Comparison of ENCODE assay signal across 1 cellular context in the genomic region with DNA sequence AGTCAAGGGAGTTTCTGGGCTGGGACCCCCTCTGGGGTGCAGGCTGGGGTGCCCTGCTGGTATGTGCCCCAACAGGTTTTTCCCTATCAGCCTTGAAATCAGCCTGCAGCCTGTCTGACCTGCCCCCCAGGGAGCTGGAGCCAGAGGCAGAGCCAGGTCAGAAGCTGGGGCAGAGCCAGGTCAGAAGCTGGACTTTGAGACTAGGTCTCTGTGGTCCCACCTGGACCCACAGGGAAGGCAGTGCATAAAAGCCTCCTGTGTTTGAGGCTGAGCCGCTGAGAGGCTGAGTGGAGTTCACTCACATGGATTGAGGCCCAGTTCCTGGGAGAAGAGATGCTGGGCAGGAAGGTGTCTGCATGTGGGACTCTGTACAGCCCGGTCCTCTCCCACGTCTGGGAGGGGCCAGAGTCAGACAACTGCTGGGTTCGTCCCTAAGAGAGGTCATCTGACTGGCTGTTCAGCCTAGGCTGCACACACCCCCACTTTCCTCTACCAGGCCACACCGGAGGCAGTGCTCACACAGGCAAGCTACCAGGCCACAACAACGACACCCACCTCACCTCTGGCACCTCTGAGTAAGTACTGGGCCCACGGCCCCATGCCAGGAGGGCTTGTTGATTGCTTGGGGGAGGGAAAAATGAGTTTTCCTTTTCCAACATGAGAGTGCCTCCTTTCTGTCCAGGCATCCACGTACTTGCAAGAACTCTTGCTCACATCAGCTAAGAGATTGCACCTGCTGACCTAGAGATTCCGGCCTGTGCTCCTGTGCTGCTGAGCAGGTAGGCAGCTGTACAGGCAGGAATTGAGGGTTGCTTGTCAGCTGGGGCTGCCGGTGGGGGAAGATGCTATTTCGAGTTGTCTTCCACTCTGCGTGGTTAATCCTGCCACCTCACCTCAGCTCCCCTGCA.
TF ChIP-seq lines count a peak whose summit lies in the region.

A gene with protein sequence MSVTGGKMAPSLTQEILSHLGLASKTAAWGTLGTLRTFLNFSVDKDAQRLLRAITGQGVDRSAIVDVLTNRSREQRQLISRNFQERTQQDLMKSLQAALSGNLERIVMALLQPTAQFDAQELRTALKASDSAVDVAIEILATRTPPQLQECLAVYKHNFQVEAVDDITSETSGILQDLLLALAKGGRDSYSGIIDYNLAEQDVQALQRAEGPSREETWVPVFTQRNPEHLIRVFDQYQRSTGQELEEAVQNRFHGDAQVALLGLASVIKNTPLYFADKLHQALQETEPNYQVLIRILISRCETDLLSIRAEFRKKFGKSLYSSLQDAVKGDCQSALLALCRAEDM (plus strand): TSS at position 488 of the 908 bp plus-strand sequence. CDS start 814 bp downstream, outside the sequence.

TF ChIP-seq in HepG2, 621 proteins besides CTCF, POLR2A, EP300 and RAD21 (continued from another document and continues in another):
- TF ChIP-seq, protein P1, sequence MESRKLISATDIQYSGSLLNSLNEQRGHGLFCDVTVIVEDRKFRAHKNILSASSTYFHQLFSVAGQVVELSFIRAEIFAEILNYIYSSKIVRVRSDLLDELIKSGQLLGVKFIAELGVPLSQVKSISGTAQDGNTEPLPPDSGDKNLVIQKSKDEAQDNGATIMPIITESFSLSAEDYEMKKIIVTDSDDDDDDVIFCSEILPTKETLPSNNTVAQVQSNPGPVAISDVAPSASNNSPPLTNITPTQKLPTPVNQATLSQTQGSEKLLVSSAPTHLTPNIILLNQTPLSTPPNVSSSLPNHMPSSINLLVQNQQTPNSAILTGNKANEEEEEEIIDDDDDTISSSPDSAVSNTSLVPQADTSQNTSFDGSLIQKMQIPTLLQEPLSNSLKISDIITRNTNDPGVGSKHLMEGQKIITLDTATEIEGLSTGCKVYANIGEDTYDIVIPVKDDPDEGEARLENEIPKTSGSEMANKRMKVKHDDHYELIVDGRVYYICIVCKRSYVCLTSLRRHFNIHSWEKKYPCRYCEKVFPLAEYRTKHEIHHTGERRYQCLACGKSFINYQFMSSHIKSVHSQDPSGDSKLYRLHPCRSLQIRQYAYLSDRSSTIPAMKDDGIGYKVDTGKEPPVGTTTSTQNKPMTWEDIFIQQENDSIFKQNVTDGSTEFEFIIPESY (CRISPR knock-in tag; IDR thresholded peaks at IDR 0.05) = no peak
- TF ChIP-seq ZNF121 (CRISPR knock-in tag; IDR thresholded peaks at IDR 0.05) = 0 out of 2 replicates have a peak, but pooled peaks have one; percentile 3
- peak; percentile 65; the same call in 1 of the 2 replicates for TF ChIP-seq ZNF788 (CRISPR knock-in tag; IDR thresholded peaks at IDR 0.05; ENCODE audit: borderline replicate concordance)
- TF ChIP-seq ELF4 (CRISPR knock-in tag; IDR thresholded peaks at IDR 0.05; ENCODE audit: borderline replicate concordance) = no peak
- TF ChIP-seq, protein P2, sequence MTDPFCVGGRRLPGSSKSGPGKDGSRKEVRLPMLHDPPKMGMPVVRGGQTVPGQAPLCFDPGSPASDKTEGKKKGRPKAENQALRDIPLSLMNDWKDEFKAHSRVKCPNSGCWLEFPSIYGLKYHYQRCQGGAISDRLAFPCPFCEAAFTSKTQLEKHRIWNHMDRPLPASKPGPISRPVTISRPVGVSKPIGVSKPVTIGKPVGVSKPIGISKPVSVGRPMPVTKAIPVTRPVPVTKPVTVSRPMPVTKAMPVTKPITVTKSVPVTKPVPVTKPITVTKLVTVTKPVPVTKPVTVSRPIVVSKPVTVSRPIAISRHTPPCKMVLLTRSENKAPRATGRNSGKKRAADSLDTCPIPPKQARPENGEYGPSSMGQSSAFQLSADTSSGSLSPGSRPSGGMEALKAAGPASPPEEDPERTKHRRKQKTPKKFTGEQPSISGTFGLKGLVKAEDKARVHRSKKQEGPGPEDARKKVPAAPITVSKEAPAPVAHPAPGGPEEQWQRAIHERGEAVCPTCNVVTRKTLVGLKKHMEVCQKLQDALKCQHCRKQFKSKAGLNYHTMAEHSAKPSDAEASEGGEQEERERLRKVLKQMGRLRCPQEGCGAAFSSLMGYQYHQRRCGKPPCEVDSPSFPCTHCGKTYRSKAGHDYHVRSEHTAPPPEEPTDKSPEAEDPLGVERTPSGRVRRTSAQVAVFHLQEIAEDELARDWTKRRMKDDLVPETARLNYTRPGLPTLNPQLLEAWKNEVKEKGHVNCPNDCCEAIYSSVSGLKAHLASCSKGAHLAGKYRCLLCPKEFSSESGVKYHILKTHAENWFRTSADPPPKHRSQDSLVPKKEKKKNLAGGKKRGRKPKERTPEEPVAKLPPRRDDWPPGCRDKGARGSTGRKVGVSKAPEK (CRISPR knock-in tag; IDR thresholded peaks at IDR 0.05; ENCODE audit: borderline replicate concordance) = 0 out of 2 replicates have a peak, but pooled peaks have one; percentile 48
- TF ChIP-seq ATF7-NPFF (CRISPR knock-in tag; IDR thresholded peaks at IDR 0.05; ENCODE audit: low read depth) = no peak
- TF ChIP-seq BORCS8-MEF2B (CRISPR knock-in tag; IDR thresholded peaks at IDR 0.05) = no peak; the same call in 1 of the 2 replicates
- TF ChIP-seq SKI (IDR thresholded peaks at IDR 0.05; ENCODE audit: partially characterized antibody) = no peak
- TF ChIP-seq, protein P3, sequence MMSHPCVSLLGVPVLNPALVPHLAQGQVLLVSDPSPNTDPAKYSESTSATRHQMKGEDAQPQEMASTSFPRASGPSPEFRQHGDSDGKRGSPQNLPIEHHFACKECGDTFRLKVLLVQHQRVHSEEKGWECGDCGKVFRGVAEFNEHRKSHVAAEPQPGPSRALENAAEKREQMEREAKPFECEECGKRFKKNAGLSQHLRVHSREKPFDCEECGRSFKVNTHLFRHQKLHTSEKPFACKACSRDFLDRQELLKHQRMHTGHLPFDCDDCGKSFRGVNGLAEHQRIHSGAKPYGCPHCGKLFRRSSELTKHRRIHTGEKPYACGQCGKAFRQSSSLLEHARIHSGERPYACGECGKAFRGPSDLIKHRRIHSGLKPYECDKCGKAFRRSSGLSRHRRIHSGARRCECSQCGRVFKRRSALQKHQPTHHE (CRISPR knock-in tag; IDR thresholded peaks at IDR 0.05; ENCODE audit: borderline replicate concordance) = no peak
- TF ChIP-seq ZFP36L2 (CRISPR knock-in tag; IDR thresholded peaks at IDR 0.05) = no peak
- no peak for TF ChIP-seq TCF12 (IDR thresholded peaks at IDR 0.05)
- no peak for TF ChIP-seq TCF12 (CRISPR knock-in tag; IDR thresholded peaks at IDR 0.05)
- TF ChIP-seq, protein P4, sequence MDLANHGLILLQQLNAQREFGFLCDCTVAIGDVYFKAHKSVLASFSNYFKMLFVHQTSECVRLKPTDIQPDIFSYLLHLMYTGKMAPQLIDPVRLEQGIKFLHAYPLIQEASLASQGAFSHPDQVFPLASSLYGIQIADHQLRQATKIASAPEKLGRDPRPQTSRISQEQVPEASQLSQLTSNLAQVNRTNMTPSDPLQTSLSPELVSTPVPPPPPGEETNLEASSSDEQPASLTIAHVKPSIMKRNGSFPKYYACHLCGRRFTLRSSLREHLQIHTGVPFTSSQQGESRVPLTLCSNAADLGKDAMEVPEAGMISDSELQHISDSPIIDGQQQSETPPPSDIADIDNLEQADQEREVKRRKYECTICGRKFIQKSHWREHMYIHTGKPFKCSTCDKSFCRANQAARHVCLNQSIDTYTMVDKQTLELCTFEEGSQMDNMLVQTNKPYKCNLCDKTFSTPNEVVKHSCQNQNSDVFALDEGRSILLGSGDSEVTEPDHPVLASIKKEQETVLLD (CRISPR knock-in tag; IDR thresholded peaks at IDR 0.05; ENCODE audit: low read depth) = no peak
- TF ChIP-seq SYNCRIP (IDR thresholded peaks at IDR 0.05; ENCODE audit: insufficient read depth, low read depth, low read length) = no peak
- TF ChIP-seq, protein P5, sequence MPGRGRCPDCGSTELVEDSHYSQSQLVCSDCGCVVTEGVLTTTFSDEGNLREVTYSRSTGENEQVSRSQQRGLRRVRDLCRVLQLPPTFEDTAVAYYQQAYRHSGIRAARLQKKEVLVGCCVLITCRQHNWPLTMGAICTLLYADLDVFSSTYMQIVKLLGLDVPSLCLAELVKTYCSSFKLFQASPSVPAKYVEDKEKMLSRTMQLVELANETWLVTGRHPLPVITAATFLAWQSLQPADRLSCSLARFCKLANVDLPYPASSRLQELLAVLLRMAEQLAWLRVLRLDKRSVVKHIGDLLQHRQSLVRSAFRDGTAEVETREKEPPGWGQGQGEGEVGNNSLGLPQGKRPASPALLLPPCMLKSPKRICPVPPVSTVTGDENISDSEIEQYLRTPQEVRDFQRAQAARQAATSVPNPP (CRISPR knock-in tag; IDR thresholded peaks at IDR 0.05) = no peak
- TF ChIP-seq GABPB1 (CRISPR knock-in tag; IDR thresholded peaks at IDR 0.05) = peak; percentile 48
- 0 out of 2 replicates have a peak, but pooled peaks have one; percentile 51 for TF ChIP-seq ZBTB7A (CRISPR knock-in tag; IDR thresholded peaks at IDR 0.05)
- no peak; the same call in 1 of the 2 replicates for TF ChIP-seq ZNF724P (CRISPR knock-in tag; IDR thresholded peaks at IDR 0.05; ENCODE audit: borderline replicate concordance)
- TF ChIP-seq, protein P6, sequence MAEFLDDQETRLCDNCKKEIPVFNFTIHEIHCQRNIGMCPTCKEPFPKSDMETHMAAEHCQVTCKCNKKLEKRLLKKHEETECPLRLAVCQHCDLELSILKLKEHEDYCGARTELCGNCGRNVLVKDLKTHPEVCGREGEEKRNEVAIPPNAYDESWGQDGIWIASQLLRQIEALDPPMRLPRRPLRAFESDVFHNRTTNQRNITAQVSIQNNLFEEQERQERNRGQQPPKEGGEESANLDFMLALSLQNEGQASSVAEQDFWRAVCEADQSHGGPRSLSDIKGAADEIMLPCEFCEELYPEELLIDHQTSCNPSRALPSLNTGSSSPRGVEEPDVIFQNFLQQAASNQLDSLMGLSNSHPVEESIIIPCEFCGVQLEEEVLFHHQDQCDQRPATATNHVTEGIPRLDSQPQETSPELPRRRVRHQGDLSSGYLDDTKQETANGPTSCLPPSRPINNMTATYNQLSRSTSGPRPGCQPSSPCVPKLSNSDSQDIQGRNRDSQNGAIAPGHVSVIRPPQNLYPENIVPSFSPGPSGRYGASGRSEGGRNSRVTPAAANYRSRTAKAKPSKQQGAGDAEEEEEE (CRISPR knock-in tag; IDR thresholded peaks at IDR 0.05; ENCODE audit: borderline replicate concordance) = no peak
- peak; percentile 72; the same call in 1 of the 2 replicates for TF ChIP-seq TBX2 (CRISPR knock-in tag; IDR thresholded peaks at IDR 0.05; ENCODE audit: borderline replicate concordance)
- TF ChIP-seq PLRG1 (conservative IDR thresholded peaks at IDR 0.05) = no peak
- TF ChIP-seq ZNF572 (CRISPR knock-in tag; IDR thresholded peaks at IDR 0.05) = 0 out of 2 replicates have a peak, but pooled peaks have one; percentile 59
- no peak for TF ChIP-seq ZNF878 (CRISPR knock-in tag; IDR thresholded peaks at IDR 0.05)
- TF ChIP-seq BRD4 (CRISPR knock-in tag; IDR thresholded peaks at IDR 0.05) = no peak; the same call in 1 of the 2 replicates
- TF ChIP-seq, protein P7, sequence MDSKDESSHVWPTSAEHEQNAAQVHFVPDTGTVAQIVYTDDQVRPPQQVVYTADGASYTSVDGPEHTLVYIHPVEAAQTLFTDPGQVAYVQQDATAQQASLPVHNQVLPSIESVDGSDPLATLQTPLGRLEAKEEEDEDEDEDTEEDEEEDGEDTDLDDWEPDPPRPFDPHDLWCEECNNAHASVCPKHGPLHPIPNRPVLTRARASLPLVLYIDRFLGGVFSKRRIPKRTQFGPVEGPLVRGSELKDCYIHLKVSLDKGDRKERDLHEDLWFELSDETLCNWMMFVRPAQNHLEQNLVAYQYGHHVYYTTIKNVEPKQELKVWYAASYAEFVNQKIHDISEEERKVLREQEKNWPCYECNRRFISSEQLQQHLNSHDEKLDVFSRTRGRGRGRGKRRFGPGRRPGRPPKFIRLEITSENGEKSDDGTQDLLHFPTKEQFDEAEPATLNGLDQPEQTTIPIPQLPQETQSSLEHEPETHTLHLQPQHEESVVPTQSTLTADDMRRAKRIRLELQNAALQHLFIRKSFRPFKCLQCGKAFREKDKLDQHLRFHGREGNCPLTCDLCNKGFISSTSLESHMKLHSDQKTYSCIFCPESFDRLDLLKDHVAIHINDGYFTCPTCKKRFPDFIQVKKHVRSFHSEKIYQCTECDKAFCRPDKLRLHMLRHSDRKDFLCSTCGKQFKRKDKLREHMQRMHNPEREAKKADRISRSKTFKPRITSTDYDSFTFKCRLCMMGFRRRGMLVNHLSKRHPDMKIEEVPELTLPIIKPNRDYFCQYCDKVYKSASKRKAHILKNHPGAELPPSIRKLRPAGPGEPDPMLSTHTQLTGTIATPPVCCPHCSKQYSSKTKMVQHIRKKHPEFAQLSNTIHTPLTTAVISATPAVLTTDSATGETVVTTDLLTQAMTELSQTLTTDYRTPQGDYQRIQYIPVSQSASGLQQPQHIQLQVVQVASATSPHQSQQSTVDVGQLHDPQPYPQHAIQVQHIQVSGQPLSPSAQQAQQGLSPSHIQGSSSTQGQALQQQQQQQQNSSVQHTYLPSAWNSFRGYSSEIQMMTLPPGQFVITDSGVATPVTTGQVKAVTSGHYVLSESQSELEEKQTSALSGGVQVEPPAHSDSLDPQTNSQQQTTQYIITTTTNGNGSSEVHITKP (CRISPR knock-in tag; IDR thresholded peaks at IDR 0.05; ENCODE audit: low read depth) = no peak
- 0 out of 2 replicates have a peak, but pooled peaks have one; percentile 59 for TF ChIP-seq ZNF329 (CRISPR knock-in tag; IDR thresholded peaks at IDR 0.05; ENCODE audit: low read depth)
- TF ChIP-seq, protein P8, sequence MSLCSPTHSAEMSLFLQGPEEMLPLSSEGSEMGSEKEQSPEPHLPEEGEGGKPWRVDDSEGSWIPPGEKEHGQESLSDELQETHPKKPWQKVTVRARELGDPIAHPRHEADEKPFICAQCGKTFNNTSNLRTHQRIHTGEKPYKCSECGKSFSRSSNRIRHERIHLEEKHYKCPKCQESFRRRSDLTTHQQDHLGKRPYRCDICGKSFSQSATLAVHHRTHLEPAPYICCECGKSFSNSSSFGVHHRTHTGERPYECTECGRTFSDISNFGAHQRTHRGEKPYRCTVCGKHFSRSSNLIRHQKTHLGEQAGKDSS (CRISPR knock-in tag; IDR thresholded peaks at IDR 0.05; ENCODE audit: borderline replicate concordance, low read depth) = peak; percentile 75; the same call in 1 of the 2 replicates
- TF ChIP-seq, protein P9, sequence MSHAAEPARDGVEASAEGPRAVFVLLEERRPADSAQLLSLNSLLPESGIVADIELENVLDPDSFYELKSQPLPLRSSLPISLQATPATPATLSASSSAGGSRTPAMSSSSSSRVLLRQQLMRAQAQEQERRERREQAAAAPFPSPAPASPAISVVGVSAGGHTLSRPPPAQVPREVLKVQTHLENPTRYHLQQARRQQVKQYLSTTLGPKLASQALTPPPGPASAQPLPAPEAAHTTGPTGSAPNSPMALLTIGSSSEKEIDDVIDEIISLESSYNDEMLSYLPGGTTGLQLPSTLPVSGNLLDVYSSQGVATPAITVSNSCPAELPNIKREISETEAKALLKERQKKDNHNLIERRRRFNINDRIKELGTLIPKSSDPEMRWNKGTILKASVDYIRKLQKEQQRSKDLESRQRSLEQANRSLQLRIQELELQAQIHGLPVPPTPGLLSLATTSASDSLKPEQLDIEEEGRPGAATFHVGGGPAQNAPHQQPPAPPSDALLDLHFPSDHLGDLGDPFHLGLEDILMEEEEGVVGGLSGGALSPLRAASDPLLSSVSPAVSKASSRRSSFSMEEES (CRISPR knock-in tag; IDR thresholded peaks at IDR 0.05) = peak; percentile 79
- TF ChIP-seq NFATC3 (CRISPR knock-in tag; IDR thresholded peaks at IDR 0.05) = no peak
- TF ChIP-seq KDM6A (CRISPR knock-in tag; IDR thresholded peaks at IDR 0.05; ENCODE audit: low read depth) = peak; percentile 43; the same call in 1 of the 2 replicates
